15 cellular contexts compared by ENCODE assay signal in the genomic region with DNA sequence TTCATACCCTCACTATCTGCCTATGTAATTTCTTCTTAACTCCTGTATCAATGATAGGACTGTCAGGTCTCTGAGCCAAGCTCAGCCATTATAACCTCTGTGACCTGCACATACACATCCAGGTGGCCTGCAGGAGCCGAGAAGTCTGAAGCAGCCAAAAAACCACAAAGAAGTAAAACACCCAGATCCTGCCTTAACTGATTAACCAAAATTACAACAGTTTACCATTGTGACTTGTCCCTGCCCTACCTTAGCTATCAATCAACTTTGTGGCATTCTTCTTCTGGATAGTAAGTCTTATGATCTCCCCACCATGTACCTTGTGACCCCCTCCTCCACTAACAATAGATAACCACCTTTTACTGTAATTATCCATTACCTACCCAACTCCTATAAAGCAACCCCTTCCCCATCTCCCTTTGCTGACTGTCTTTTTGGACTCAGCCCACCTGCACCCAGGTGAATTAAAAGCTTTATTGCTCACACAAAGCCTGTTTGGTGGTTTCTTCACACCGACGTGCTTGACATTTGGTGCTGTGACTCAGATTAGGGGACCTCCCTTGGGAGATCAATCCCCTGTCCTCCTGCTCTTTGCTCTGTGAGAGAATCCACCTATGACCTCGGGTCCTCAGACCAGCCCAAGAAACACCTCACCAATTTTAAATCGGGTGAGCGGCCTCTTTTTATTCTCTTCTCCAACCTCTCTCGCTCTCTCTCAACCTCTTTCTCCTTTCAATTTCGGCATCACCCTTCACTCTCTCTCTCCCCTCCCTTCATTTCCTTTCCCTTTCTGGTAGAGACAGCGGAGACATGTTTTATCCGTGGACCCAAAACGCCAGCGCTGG. TPM values are rescaled to one million over a fixed set of nuclear protein-coding genes. Genes with fewer than 3 reads are reported as not detected.
A peak's percentile ranks its signal among the peaks of the same experiment; 100 is the strongest.
DNase-seq lines count a peak whose midpoint lies in the region; ATAC-seq, FAIRE-seq and TF ChIP-seq lines count a peak whose summit lies in the region.
"Had no signal": no experiment of that assay in that cellular context is flagged by ENCODE, and none has a peak within 500 bp of the region (broad histone marks: within the 10 kb centered on the region; RNA-seq: fewer than 3 reads in every experiment).

No MANE protein-coding gene starts in this region.

- DNase-seq in GM12865 (ENCODE audit: low read depth) (peak; percentile 74), keratinocyte (ENCODE audit: low read depth, low spot score) (no peak), DMS53 (lab: John Stamatoyannopoulos, UW) (no peak), HEK293T (ENCODE audit: extremely low spot score) (no peak), transverse colon (no peak)
- DNase-seq: CD4-positive, alpha-beta memory T cell; cortex of kidney; lower lobe of right lung; testis had no signal

- ATAC-seq in GM18909 (IDR thresholded peaks at IDR 0.05; ENCODE audit: poor library complexity, unreplicated experiment) (peak; percentile 68), GM18502 (IDR thresholded peaks at IDR 0.05; ENCODE audit: poor library complexity, unreplicated experiment) (no peak)
- ATAC-seq: Panc1 had no signal

- dilution Hi-C loops in keratinocyte (cut with MboI; ENCODE audit: extremely low pct_ligation_motif_present, low sequenced_read_pairs) = no loop called here

- H3K4me2 ChIP-seq in OCI-LY3 (ENCODE audit: low read length) (peak overlapping the region; percentile 7; the same call in 1 of the 2 replicates), keratinocyte (ENCODE audit: control insufficient read depth, extremely low read depth, insufficient read depth, low read depth, low read length) (no peak overlapping the region)
- H3K4me2 ChIP-seq: neural progenitor cell had no signal

- H3K36me3 ChIP-seq in OCI-LY3 (replicated peaks; ENCODE audit: low read depth, low read length) (no peaks in the 10 kb centered on the region), keratinocyte (ENCODE audit: control insufficient read depth in 2 of 2, extremely low read depth in 1 of 2, insufficient read depth in 2 of 2, low read length in 2 of 2) (no peaks in the 10 kb centered on the region), transverse colon (no peaks in the 10 kb centered on the region)
- H3K36me3 ChIP-seq: lower lobe of right lung, neural progenitor cell had no signal

- H3K27me3 ChIP-seq in OCI-LY3 (ENCODE audit: low read depth, low read length) = peaks cover 11% of the 10 kb centered on the region
- no peaks in the 10 kb centered on the region for H3K27me3 ChIP-seq in keratinocyte (ENCODE audit: control insufficient read depth, extremely low read depth, insufficient read depth, low read length)
- no peaks in the 10 kb centered on the region for H3K27me3 ChIP-seq in transverse colon
- H3K27me3 ChIP-seq: neural progenitor cell, testis had no signal

- H3K4me1 ChIP-seq in OCI-LY3 (ENCODE audit: low read length) (peaks cover 31% of the 10 kb centered on the region), keratinocyte (ENCODE audit: control insufficient read depth, extremely low read depth, insufficient read depth, low read length) (peaks cover 3% of the 10 kb centered on the region), transverse colon (no peaks in the 10 kb centered on the region)
- H3K4me1 ChIP-seq: neural progenitor cell, testis had no signal

- H3K9ac ChIP-seq in OCI-LY3 (ENCODE audit: low read length) (no peak overlapping the region), keratinocyte (ENCODE audit: control insufficient read depth, extremely low read depth, insufficient read depth, low read length) (no peak overlapping the region)
- H3K9ac ChIP-seq: neural progenitor cell had no signal

- H3K27ac ChIP-seq in OCI-LY3 (ENCODE audit: low read length) (no peak overlapping the region), keratinocyte (ENCODE audit: control insufficient read depth, insufficient read depth, low read length) (no peak overlapping the region), transverse colon (no peak overlapping the region)
- H3K27ac ChIP-seq: lower lobe of right lung, neural progenitor cell, testis had no signal

- FAIRE-seq in keratinocyte (lab: Jason Lieb, UNC) = no peak
- FAIRE-seq: G401.6 had no signal

- POLR2A ChIA-PET in HEK293T (lab: Yijun Ruan, JAX) = interaction anchor here (1.8 kb wide), 1 partner anchor 11 kb away, joined by 4 read pairs; the partner anchor contains the start of gene LGMN

- in situ Hi-C loops in transverse colon (cut with MboI; ENCODE audit: low pct_ligation_motif_present in 1 of 4, low pct_unique_long_range_greater_than_20kb in 1 of 4, low sequenced_read_pairs in 3 of 4) = no loop called here

- 74 to 84% methylated on average over 6 to 12 of the region's 12 CpGs for WGBS in transverse colon (ENCODE audit: low coverage in 1 of 2), 2 donors

- no peaks in the 10 kb centered on the region for H3K79me2 ChIP-seq in OCI-LY3 (ENCODE audit: low read length)
- H3K79me2 ChIP-seq in keratinocyte (ENCODE audit: control insufficient read depth, insufficient read depth, low read length) = no peaks in the 10 kb centered on the region

- no peaks in the 10 kb centered on the region for H4K20me1 ChIP-seq in OCI-LY3 (ENCODE audit: insufficient read depth, low read length)
- no peaks in the 10 kb centered on the region for H4K20me1 ChIP-seq in keratinocyte (ENCODE audit: control insufficient read depth, extremely low read depth, insufficient read depth, low read length)

- TF ChIP-seq EP300 in transverse colon (IDR thresholded peaks at IDR 0.05; ENCODE audit: low read depth) = no peak

- H2AFZ ChIP-seq in OCI-LY3 (ENCODE audit: low read depth, low read length) = no peak overlapping the region
- peak overlapping the region; percentile 9 for H2AFZ ChIP-seq in keratinocyte (ENCODE audit: control insufficient read depth, low read length)
- H2AFZ ChIP-seq: neural progenitor cell had no signal

- CTCF ChIA-PET in HEK293T (lab: Yijun Ruan, JAX) = no interaction called here

- no peaks in the 10 kb centered on the region for H3K9me3 ChIP-seq in OCI-LY3 (ENCODE audit: insufficient read depth, low read length)
- H3K9me3 ChIP-seq in keratinocyte (ENCODE audit: control insufficient read depth, low read depth, low read length) = no peaks in the 10 kb centered on the region
- no peaks in the 10 kb centered on the region for H3K9me3 ChIP-seq in transverse colon
- H3K9me3 ChIP-seq: lower lobe of right lung, testis had no signal

- no peak for TF ChIP-seq POLR2A in transverse colon (IDR thresholded peaks at IDR 0.05)

- H3K9me1 ChIP-seq in keratinocyte (ENCODE audit: control insufficient read depth, extremely low read depth, insufficient read depth, low read length) = no peaks in the 10 kb centered on the region

- H3K4me3 ChIP-seq in GM12865 (ENCODE audit: low read depth, low read length) = peak overlapping the region; percentile 3; the same call in 1 of the 2 replicates
- no peak overlapping the region for H3K4me3 ChIP-seq in OCI-LY3 (ENCODE audit: low read length)
- H3K4me3 ChIP-seq in keratinocyte (ENCODE audit: control insufficient read depth in 2 of 3, extremely low read depth in 1 of 3, insufficient read depth in 2 of 3, low read depth in 1 of 3, low read length in 3 of 3) = no peak overlapping the region
- H3K4me3 ChIP-seq in transverse colon = no peak overlapping the region
- H3K4me3 ChIP-seq: lower lobe of right lung, neural progenitor cell, testis had no signal

- intact Hi-C loops in transverse colon (cut with DNase I; ENCODE audit: low total_unique reads) = no loop called here

- no peak for TF ChIP-seq CTCF in GM12865 (IDR thresholded peaks at IDR 0.05; ENCODE audit: insufficient read depth, low read depth, low read length, missing control alignments)
- no peak for TF ChIP-seq CTCF in OCI-LY3 (IDR thresholded peaks at IDR 0.05; ENCODE audit: low read depth, low read length)
- TF ChIP-seq CTCF in keratinocyte (optimal IDR thresholded peaks at IDR 0.05 in 1 of 3, IDR thresholded peaks at IDR 0.05 in 1 of 3, conservative IDR thresholded peaks at IDR 0.05 in 1 of 3; ENCODE audit: extremely low read depth in 1 of 3, insufficient read depth in 2 of 3, low read length in 3 of 3) = no peak
- no peak for TF ChIP-seq CTCF in transverse colon (IDR thresholded peaks at IDR 0.05)

TF ChIP-seq in HEK293T, 16 proteins besides CTCF, POLR2A, EP300 and RAD21 (continues in another document):
- TF ChIP-seq NFRKB (IDR thresholded peaks at IDR 0.05) (no peak), CTBP1 (IDR thresholded peaks at IDR 0.05; ENCODE audit: borderline replicate concordance) (no peak), BHLHE40 (IDR thresholded peaks at IDR 0.05; ENCODE audit: borderline replicate concordance) (no peak), TARDBP (IDR thresholded peaks at IDR 0.05) (no peak), FOXM1 (IDR thresholded peaks at IDR 0.05; ENCODE audit: borderline replicate concordance) (no peak), HDGF (IDR thresholded peaks at IDR 0.05; ENCODE audit: borderline replicate concordance) (no peak), ELF4 (IDR thresholded peaks at IDR 0.05) (no peak), ARNT (IDR thresholded peaks at IDR 0.05) (no peak), FOXA1 (IDR thresholded peaks at IDR 0.05) (no peak), ZNF384 (IDR thresholded peaks at IDR 0.05) (no peak), SUZ12 (IDR thresholded peaks at IDR 0.05) (no peak)

RNA-seq across cellular contexts. Expression of gene LGMN, which starts 11.5 kb away (rescaled TPM):
- polyA plus RNA-seq in keratinocyte = 61.0 to 80.7 TPM (median 65.5 TPM) in 3 replicates
- 29.5 TPM for polyA plus RNA-seq in keratinocyte (2011; ENCODE audit: low read depth)
- 35.6 and 41.4 TPM in 2 replicates for polyA plus RNA-seq in keratinocyte (2011; cell fraction: cytosol; rRNA removed)
- 133 and 165 TPM in 2 replicates for polyA plus RNA-seq in keratinocyte (2011; cell fraction: nucleus; rRNA removed)
- polyA plus RNA-seq in keratinocyte (2012; ENCODE audit: low replicate concordance) = 30.6 and 52.1 TPM in 2 replicates
- polyA minus RNA-seq in keratinocyte = 44.6 to 49.5 TPM (median 45.4 TPM) in 3 replicates
- polyA minus RNA-seq in keratinocyte (2011; cell fraction: cytosol; rRNA and poly(A)+ RNA removed) = 20.9 TPM
- polyA minus RNA-seq in keratinocyte (2011; cell fraction: nucleus; rRNA and poly(A)+ RNA removed) = 47.9 and 86.3 TPM in 2 replicates
- 100 to 1,000 TPM in 1 of 4 donors, 10 to 100 TPM in 3; 26.5 to 103 (median 57.2) TPM for total RNA-seq in transverse colon

RNA-seq across cellular contexts. Expression of gene GOLGA5, which starts 34.2 kb away (rescaled TPM):
- 30.3 to 37.8 TPM (median 30.6 TPM) in 3 replicates for polyA plus RNA-seq in keratinocyte
- polyA plus RNA-seq in keratinocyte (2011; ENCODE audit: low read depth) = 85.9 TPM
- polyA plus RNA-seq in keratinocyte (2011; cell fraction: cytosol; rRNA removed) = 29.0 and 51.8 TPM in 2 replicates
- polyA plus RNA-seq in keratinocyte (2011; cell fraction: nucleus; rRNA removed) = 27.3 and 32.1 TPM in 2 replicates
- polyA plus RNA-seq in keratinocyte (2012; ENCODE audit: low replicate concordance) = 20.5 and 24.5 TPM in 2 replicates
- 7.4 to 20.7 TPM (median 11.5 TPM) in 3 replicates for polyA minus RNA-seq in keratinocyte
- 16.5 TPM for polyA minus RNA-seq in keratinocyte (2011; cell fraction: cytosol; rRNA and poly(A)+ RNA removed)
- polyA minus RNA-seq in keratinocyte (2011; cell fraction: nucleus; rRNA and poly(A)+ RNA removed) = 10.3 and 20.5 TPM in 2 replicates
- 10 to 100 TPM; 15.9 to 38.1 (median 30.3) TPM for total RNA-seq in transverse colon
